Comparison of ENCODE assay signal across 1 cellular context in the genomic region with DNA sequence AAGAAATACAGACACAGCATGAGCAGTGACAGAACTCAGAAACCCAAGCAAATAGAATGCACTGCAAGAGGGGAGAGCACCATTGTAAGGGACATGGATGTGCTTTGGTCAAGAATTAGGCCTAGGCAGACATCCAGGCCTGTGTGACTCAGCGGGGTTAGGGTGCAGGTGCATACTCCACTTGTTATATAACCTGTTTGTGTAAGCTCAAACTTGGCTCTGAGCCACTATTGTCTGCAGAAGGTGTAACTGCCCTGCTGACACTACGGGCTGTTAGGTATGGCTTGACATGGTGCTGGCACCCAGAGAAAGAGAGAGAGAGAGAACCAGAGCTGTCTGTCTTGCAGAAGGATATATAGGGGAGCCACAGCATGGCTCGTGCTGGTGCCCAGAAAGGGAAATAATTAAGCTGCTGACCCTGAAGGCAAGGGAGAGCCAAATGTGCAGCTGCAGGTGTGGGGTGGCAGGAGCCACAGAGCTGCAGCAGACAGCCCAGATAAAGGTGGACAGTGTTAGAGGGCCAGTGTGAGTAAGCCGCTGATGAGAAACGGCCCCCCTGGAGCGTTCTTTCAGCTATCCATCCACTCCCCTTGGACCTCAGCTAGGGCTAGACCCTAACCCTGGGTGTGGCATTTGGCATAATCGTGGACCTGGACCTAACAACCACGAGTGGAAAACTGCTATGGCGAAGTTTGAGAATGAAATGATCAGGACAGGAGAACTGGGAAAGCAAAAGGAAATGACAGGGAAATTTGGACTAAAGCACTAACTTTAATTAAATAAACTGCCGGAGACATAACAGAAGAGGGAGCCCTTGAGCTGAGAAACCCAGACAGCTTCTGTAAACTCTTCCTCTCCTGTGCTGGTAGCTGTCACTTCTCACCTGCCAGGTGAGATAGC.
TF ChIP-seq lines count a peak whose summit lies in the region.

No MANE protein-coding gene starts in this region.

TF ChIP-seq in H1, 55 proteins besides CTCF, POLR2A, EP300 and RAD21:
- TF ChIP-seq TAF7 (optimal IDR thresholded peaks at IDR 0.05; ENCODE audit: borderline replicate concordance, low read depth, low read length) (no peak), FOSL1 (IDR thresholded peaks at IDR 0.05; ENCODE audit: insufficient read depth, low read depth, low read length) (no peak)
